18 cellular contexts compared by ENCODE assay signal in genomic region chr6:73743556-73743955, GRCh38. TPM values are rescaled to one million over a fixed set of nuclear protein-coding genes. Genes with fewer than 3 reads are reported as not detected.
DNase-seq lines count a peak whose midpoint lies in the region; ATAC-seq and TF ChIP-seq lines count a peak whose summit lies in the region.
"Had no signal": no experiment of that assay in that cellular context is flagged by ENCODE, and none has a peak within 500 bp of the region (broad histone marks: within the 10 kb centered on the region; RNA-seq: fewer than 3 reads in every experiment).

No MANE protein-coding gene starts in this region.

- no peak overlapping the region for H3K23ac ChIP-seq in IMR-90 (ENCODE audit: low read depth, low read length)

- no peak overlapping the region for H3K4ac ChIP-seq in IMR-90 (ENCODE audit: low read depth, low read length)

- in situ Hi-C loops in IMR-90 (cut with MboI; ENCODE audit: low sequenced_read_pairs) (loop anchor here (10.0 kb wide), 1 partner anchor 341 kb away; no protein-coding TSS in a partner anchor), transverse colon (cut with MboI; ENCODE audit: low pct_ligation_motif_present in 1 of 4, low pct_unique_long_range_greater_than_20kb in 1 of 4, low sequenced_read_pairs in 3 of 4) (loop anchor here (10.0 to 25.0 kb wide), 2 partner anchors 1469 to 1471 kb away; partner anchors contain the start of gene COL12A1 (in 2 of the 4))

- TF ChIP-seq CTCF in IMR-90 (conservative IDR thresholded peaks at IDR 0.05; ENCODE audit: low read depth, low read length), result no peak
- TF ChIP-seq CTCF in transverse colon (IDR thresholded peaks at IDR 0.05), result no peak

- no TSS peak for BruUV-seq in IMR-90 (replicated peaks; lab: Mats Ljungman, UMichigan)

- no peak overlapping the region for H2AFZ ChIP-seq in IMR-90 (replicated peaks; ENCODE audit: low read length, poor library complexity)

- H3K36me3 ChIP-seq in IMR-90 (ENCODE audit: control insufficient read depth, insufficient read depth, low read length) (no peaks in the 10 kb centered on the region), transverse colon (no peaks in the 10 kb centered on the region)
- H3K36me3 ChIP-seq: BE2C had no signal

- DNase-seq in IMR-90 (peak; percentile 27), amniotic epithelial cell (ENCODE audit: low read depth) (peak; percentile 19), iris pigment epithelial cell (ENCODE audit: low read depth) (peak; percentile 12), transverse colon (no peak), dermis blood vessel endothelial cell (no peak), NCI-H2029 treated with DMSO at 0.1 percent for 48 hours (lab: John Stamatoyannopoulos, UW) (no peak)
- DNase-seq: BE2C, DMS53, Karpas-422, NCI-H1694 treated with DMSO at 0.1 percent for 48 hours, NCI-H2107, NCI-H446 treated with DMSO at 0.1 percent for 48 hours, NCI-H526 treated with DMSO at 0.1 percent for 48 hours, PC-3, SHP77 had no signal

- H3K9me1 ChIP-seq in IMR-90 (ENCODE audit: insufficient read depth, low read length), result no peaks in the 10 kb centered on the region

- dilution Hi-C loops in IMR-90 (cut with HindIII; ENCODE audit: low sequenced_read_pairs, unreplicated experiment), result no loop called here

- intact Hi-C loops in IMR-90 (cut with micrococcal nuclease) (loop anchor here (5.0 kb wide), 1 partner anchor 104 kb away; no protein-coding TSS in a partner anchor), transverse colon (cut with DNase I; ENCODE audit: low total_unique reads) (no loop called here)

- H3K9me3 ChIP-seq in IMR-90 (ENCODE audit: control insufficient read depth, insufficient read depth, low read length) (no peaks in the 10 kb centered on the region), transverse colon (no peaks in the 10 kb centered on the region)
- H3K9me3 ChIP-seq: A549, BE2C had no signal

- 100% methylated on average over 1 of the region's 3 CpGs; no CpG with 5 or more reads in 1 of the 2 experiments for WGBS in IMR-90 (ENCODE audit: extremely low coverage in 2 of 2, insufficient read length in 1 of 2), 2 experiments
- 38 to 63% methylated on average over 1 to 3 of the region's 3 CpGs for WGBS in transverse colon (ENCODE audit: low coverage in 1 of 2), 2 donors

- no peak overlapping the region for H3K18ac ChIP-seq in IMR-90 (ENCODE audit: low read depth, low read length)

- CTCF ChIA-PET in IMR-90 (lab: Yijun Ruan, JAX), result no interaction called here

- no peak overlapping the region for H2AK5ac ChIP-seq in IMR-90 (ENCODE audit: low read depth, low read length)

- POLR2A ChIA-PET in IMR-90 (lab: Charles Lee; ENCODE audit: unreplicated experiment), result interaction anchor here (0.6 kb wide), 1 partner anchor 80 kb away, joined by 3 read pairs; no protein-coding TSS in a partner anchor

- no peak overlapping the region for H3K9ac ChIP-seq in IMR-90 (ENCODE audit: low read depth, low read length)

- peak; percentile 42; the same call in 1 of the 2 replicates for ATAC-seq in IMR-90 (ENCODE audit: low read depth)
- no peak for ATAC-seq in HG03457 (IDR thresholded peaks at IDR 0.05; ENCODE audit: unreplicated experiment)
- ATAC-seq: A549, PC-3 had no signal

- H3K56ac ChIP-seq in IMR-90 (ENCODE audit: extremely low read depth, insufficient read depth, low read length), result no peak overlapping the region

- no peak overlapping the region for H3K14ac ChIP-seq in IMR-90 (replicated peaks; ENCODE audit: low read depth, low read length)

- no peak overlapping the region for H3K4me3 ChIP-seq in IMR-90 (ENCODE audit: insufficient read depth, low read depth, low read length)
- no peak overlapping the region for H3K4me3 ChIP-seq in transverse colon
- H3K4me3 ChIP-seq: A549, SK-N-MC had no signal

- H4K8ac ChIP-seq in IMR-90 (ENCODE audit: low read depth in 2 of 2, low read length in 2 of 2), result no peak overlapping the region

- H2BK20ac ChIP-seq in IMR-90 (ENCODE audit: low read depth, low read length), result no peak overlapping the region

- no peak overlapping the region for H2BK120ac ChIP-seq in IMR-90 (ENCODE audit: low read depth, low read length)

- no peak overlapping the region for H4K5ac ChIP-seq in IMR-90 (ENCODE audit: low read depth, low read length)

- H2AK9ac ChIP-seq in IMR-90 (replicated peaks; ENCODE audit: low read depth, low read length, poor library complexity), result no peak overlapping the region

- no peaks in the 10 kb centered on the region for H3K27me3 ChIP-seq in IMR-90 (ENCODE audit: control insufficient read depth, insufficient read depth, low read length)
- H3K27me3 ChIP-seq in transverse colon, result no peaks in the 10 kb centered on the region
- H3K27me3 ChIP-seq: BE2C had no signal

- no peak overlapping the region for H2BK5ac ChIP-seq in IMR-90 (ENCODE audit: low read depth, low read length, poor library complexity, severe bottlenecking)

- no peak for TF ChIP-seq RAD21 in IMR-90 (IDR thresholded peaks at IDR 0.05; ENCODE audit: low read length)

- TF ChIP-seq EP300 in transverse colon (IDR thresholded peaks at IDR 0.05; ENCODE audit: low read depth), result no peak

- no peak overlapping the region for H4K91ac ChIP-seq in IMR-90 (ENCODE audit: insufficient read depth, low read depth, low read length)

- H3K79me1 ChIP-seq in IMR-90 (ENCODE audit: low read depth in 1 of 2, low read length in 2 of 2), result peaks cover 0 to 8% of the 10 kb centered on the region in 2 experiments; a peak in 1 of 4 replicates

- H3K4me2 ChIP-seq in IMR-90 (ENCODE audit: low read depth, low read length), result no peak overlapping the region; the same call in 1 of the 2 replicates
- H3K4me2 ChIP-seq: A549 had no signal

- no peak overlapping the region for H2BK15ac ChIP-seq in IMR-90 (ENCODE audit: low read depth, low read length)

- TF ChIP-seq POLR2A in IMR-90 (IDR thresholded peaks at IDR 0.05; ENCODE audit: low read depth, low read length) (no peak), transverse colon (IDR thresholded peaks at IDR 0.05) (no peak)

- peaks cover 4% of the 10 kb centered on the region for H3K4me1 ChIP-seq in IMR-90 (ENCODE audit: control insufficient read depth, insufficient read depth, low read length)
- H3K4me1 ChIP-seq in transverse colon, result peaks cover 0 to 15% (median 0%) of the 10 kb centered on the region in 4 donors
- H3K4me1 ChIP-seq: BE2C had no signal

- H3K27ac ChIP-seq in IMR-90 (ENCODE audit: insufficient read depth, low read length) (no peak overlapping the region), transverse colon (peak overlapping the region in 3 of 4 donors; percentile 36 to 48 (median 45))
- H3K27ac ChIP-seq: A549, SK-N-MC had no signal

- H4K20me1 ChIP-seq in IMR-90 (ENCODE audit: insufficient read depth, low read length), result no peaks in the 10 kb centered on the region

TF ChIP-seq in IMR-90, 13 proteins besides CTCF, POLR2A, EP300 and RAD21:
- TF ChIP-seq CEBPB (IDR thresholded peaks at IDR 0.05; ENCODE audit: low read depth, low read length), result no peak
- TF ChIP-seq BHLHE40 (IDR thresholded peaks at IDR 0.05; ENCODE audit: low read depth, low read length), result no peak
- TF ChIP-seq MXI1 (IDR thresholded peaks at IDR 0.05; ENCODE audit: borderline replicate concordance, low read depth, low read length), result no peak
- TF ChIP-seq ELK1 (IDR thresholded peaks at IDR 0.05; ENCODE audit: borderline replicate concordance, low read depth, low read length), result no peak
- no peak for TF ChIP-seq MAFK (IDR thresholded peaks at IDR 0.05; ENCODE audit: low read depth, low read length)
- no peak for TF ChIP-seq CHD1 (IDR thresholded peaks at IDR 0.05; ENCODE audit: low read depth, low read length)
- no peak for TF ChIP-seq RCOR1 (IDR thresholded peaks at IDR 0.05; ENCODE audit: insufficient replicate concordance, low read length)

RNA-seq across cellular contexts. Expression of gene CD109, which starts 47.6 kb away (rescaled TPM):
- total RNA-seq in IMR-90 (2012; rRNA removed), result 5.0 and 7.2 TPM in 2 replicates
- 2.6 and 3.6 TPM in 2 replicates for polyA plus RNA-seq in IMR-90 (2012; rRNA removed)
- 0.88 and 1.2 TPM in 2 replicates for polyA plus RNA-seq in IMR-90 (2012; cell fraction: cytosol; rRNA removed)
- polyA plus RNA-seq in IMR-90 (2012; cell fraction: nucleus; rRNA removed; ENCODE audit: low replicate concordance), result 0.77 and 3.6 TPM in 2 replicates
- 1 to 10 TPM; 1.9 to 7.4 (median 4.8) TPM for total RNA-seq in transverse colon
- total RNA-seq in dermis blood vessel endothelial cell, result 25.2 and 36.3 TPM in 2 replicates

Comparison
In these comparisons a context has a peak if more than half of its experiments do, and no peak if none do; other contexts are left out.
1. DNase-seq: peak in IMR-90 (single experiment), amniotic epithelial cell (single experiment) and iris pigment epithelial cell (single experiment); none in transverse colon (single experiment), dermis blood vessel endothelial cell (single experiment) and NCI-H2029 treated with DMSO at 0.1 percent for 48 hours (single experiment).